ENCODE assay signal across 14 cellular contexts in the genomic region with DNA sequence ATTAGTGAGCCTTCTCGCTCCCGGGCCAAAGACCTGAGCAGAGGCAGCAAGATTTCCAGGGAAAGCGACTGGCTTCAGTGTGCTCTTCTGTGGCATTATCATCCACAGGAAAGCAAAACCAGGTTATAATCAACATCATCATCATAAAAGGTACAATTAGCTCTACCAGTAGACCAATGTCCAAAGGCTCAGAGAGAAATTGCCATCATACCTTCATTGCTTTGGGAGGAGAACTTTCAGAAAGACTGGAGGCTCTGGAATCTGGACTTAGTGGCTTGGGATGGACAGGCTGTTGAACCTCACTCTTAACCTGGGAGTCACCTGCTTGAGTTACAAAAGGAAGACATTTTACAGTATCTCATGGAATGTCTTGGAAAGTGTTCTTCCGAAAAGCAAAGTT.
"Had no signal": no experiment of that assay in that cellular context is flagged by ENCODE, and none has a peak within 500 bp of the region (broad histone marks: within the 10 kb centered on the region; RNA-seq: fewer than 3 reads in every experiment).

No MANE protein-coding gene starts in this region.

- H3K27me3 Mint-ChIP-seq: activated CD4-positive, alpha-beta memory T cell treated with anti-CD3 and anti-CD28 coated beads for 36 hours; stimulated activated memory B cell treated with anti-CD40 and anti-IgM and Interleukin-4, amounts not matched to agents 10 μg/mL and 1 μg/mL and 100 μg/mL, for 72 hours had no signal

- H3K4me1 Mint-ChIP-seq: neural crest cell had no signal

- H3K4me3 Mint-ChIP-seq: activated CD4-positive, alpha-beta memory T cell treated with anti-CD3 and anti-CD28 coated beads for 36 hours; activated naive CD4-positive, alpha-beta T cell treated with anti-CD3 and anti-CD28 coated beads for 36 hours; activated T-helper 1 cell treated with anti-CD3 and anti-CD28 coated beads, Interleukin-12 subunit alpha, Interleukin-12 subunit beta, Interleukin-2, Interleukin-4 antibody, amounts not matched to agents 30 ng/mL and 10 ng/mL and 1 ng/mL, durations not matched to agents 14 hours and 24 hours and 36 hours; neural crest cell; stimulated activated memory B cell treated with anti-CD40 and anti-IgM and Interleukin-4, amounts not matched to agents 10 μg/mL and 1 μg/mL and 100 μg/mL, for 72 hours had no signal

- H3K4me2 ChIP-seq: smooth muscle cell had no signal

- H3K27ac ChIP-seq: ovary had no signal

- DNase-seq: activated CD4-positive, alpha-beta memory T cell treated with anti-CD3 and anti-CD28 coated beads for 36 hours; activated CD8-positive, alpha-beta memory T cell treated with anti-CD3 and anti-CD28 coated beads, Interleukin-2, amount 50 U/mL, for 4 hours; activated naive CD4-positive, alpha-beta T cell treated with anti-CD3 and anti-CD28 coated beads for 36 hours; central memory CD4-positive, alpha-beta T cell; cortex of kidney; effector memory CD4-positive, alpha-beta T cell; erythroblast; hippocampal formation; ovary; retina had no signal

- H3K9me3 Mint-ChIP-seq: activated CD4-positive, alpha-beta memory T cell treated with anti-CD3 and anti-CD28 coated beads for 36 hours; activated naive CD4-positive, alpha-beta T cell treated with anti-CD3 and anti-CD28 coated beads for 36 hours; activated T-helper 1 cell treated with anti-CD3 and anti-CD28 coated beads, Interleukin-12 subunit alpha, Interleukin-12 subunit beta, Interleukin-2, Interleukin-4 antibody, amounts not matched to agents 30 ng/mL and 10 ng/mL and 1 ng/mL, durations not matched to agents 14 hours and 24 hours and 36 hours; neural crest cell; stimulated activated memory B cell treated with anti-CD40 and anti-IgM and Interleukin-4, amounts not matched to agents 10 μg/mL and 1 μg/mL and 100 μg/mL, for 72 hours had no signal

- ATAC-seq: stimulated activated memory B cell treated with anti-CD40 and anti-IgM and Interleukin-4, amounts not matched to agents 10 μg/mL and 1 μg/mL and 100 μg/mL, for 72 hours had no signal

- H3K27me3 ChIP-seq: ovary had no signal

- H3K4me3 ChIP-seq: ovary, smooth muscle cell had no signal

- H3K36me3 ChIP-seq: ovary had no signal

- H3K27ac Mint-ChIP-seq: activated naive CD4-positive, alpha-beta T cell treated with anti-CD3 and anti-CD28 coated beads for 36 hours; activated T-helper 1 cell treated with anti-CD3 and anti-CD28 coated beads, Interleukin-12 subunit alpha, Interleukin-12 subunit beta, Interleukin-2, Interleukin-4 antibody, amounts not matched to agents 30 ng/mL and 10 ng/mL and 1 ng/mL, durations not matched to agents 14 hours and 24 hours and 36 hours; stimulated activated memory B cell treated with anti-CD40 and anti-IgM and Interleukin-4, amounts not matched to agents 10 μg/mL and 1 μg/mL and 100 μg/mL, for 72 hours had no signal

- H3K9me3 ChIP-seq: ovary had no signal
